Comparison of ENCODE assay signal across 35 cellular contexts in genomic region chr4:99685234-99685633, GRCh38. TPM values are rescaled to one million over a fixed set of nuclear protein-coding genes. Genes with fewer than 3 reads are reported as not detected.
"Had no signal": no experiment of that assay in that cellular context is flagged by ENCODE, and none has a peak within 500 bp of the region (broad histone marks: within the 10 kb centered on the region; RNA-seq: fewer than 3 reads in every experiment).

No MANE protein-coding gene starts in this region.

- H3K36me3 ChIP-seq: MG63 had no signal

- H3K4me3 ChIP-seq: MG63 had no signal

- H3K9ac ChIP-seq: KMS-11 had no signal

- H3K4me2 ChIP-seq: KMS-11 had no signal

- DNase-seq: Karpas-422, Kasumi-1, MG63, MM.1S, MV-4-11, NCI-H1048, NCI-H1092, NCI-H1092 treated with DMSO at 0.1 percent for 48 hours, NCI-H1105, NCI-H1105 treated with DMSO at 0.1 percent for 48 hours, NCI-H1417, NCI-H1417 treated with DMSO at 0.1 percent for 48 hours, NCI-H1436, NCI-H1436 treated with DMSO at 0.1 percent for 48 hours, NCI-H146, NCI-H1694, NCI-H1694 treated with DMSO at 0.1 percent for 48 hours, NCI-H187, NCI-H187 treated with DMSO at 0.1 percent for 48 hours, NCI-H1930, NCI-H2029, NCI-H2029 treated with DMSO at 0.1 percent for 48 hours, NCI-H2081, NCI-H2081 treated with DMSO at 0.1 percent for 48 hours, NCI-H2107, NCI-H2171, NCI-H2171 treated with DMSO at 0.1 percent for 48 hours, NCI-H2227 treated with DMSO at 0.1 percent for 48 hours, NCI-H226, NCI-H345, NCI-H446, NCI-H446 treated with DMSO at 0.1 percent for 48 hours, NCI-H510A had no signal

- H3K9me3 ChIP-seq: MG63 had no signal

- H3K27ac ChIP-seq: KMS-11 had no signal

- H3K27me3 ChIP-seq: MG63 had no signal

RNA-seq across cellular contexts. Expression of gene C4orf54, which starts 27.6 kb away (rescaled TPM):
- total RNA-seq: MCF 10A had no signal
